ENCODE assay signal across 15 cellular contexts in the genomic region with DNA sequence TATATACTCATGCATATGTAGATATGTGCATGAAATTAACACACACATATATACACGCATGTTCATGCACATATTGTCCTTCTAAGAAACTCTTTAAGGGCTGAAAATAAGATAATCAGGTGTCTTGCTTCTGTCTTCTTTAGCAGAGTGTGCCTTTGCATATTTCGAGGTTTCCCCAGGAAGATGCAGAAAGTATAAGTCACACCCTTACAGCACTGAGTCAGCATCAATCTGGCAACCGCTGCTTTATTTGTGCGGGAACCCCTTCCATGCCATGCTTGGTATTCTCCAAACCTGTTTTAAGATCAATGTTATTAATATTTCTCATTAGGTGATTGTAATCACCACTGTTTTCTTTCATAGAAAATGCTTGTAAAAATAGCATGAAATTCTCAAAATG.
DNase-seq lines count a peak whose midpoint lies in the region; ATAC-seq and TF ChIP-seq lines count a peak whose summit lies in the region.
"Had no signal": no experiment of that assay in that cellular context is flagged by ENCODE, and none has a peak within 500 bp of the region (broad histone marks: within the 10 kb centered on the region; RNA-seq: fewer than 3 reads in every experiment).

No MANE protein-coding gene starts in this region.

- 81% methylated on average over 4 of the region's 4 CpGs for WGBS in smooth muscle cell (ENCODE audit: low lambda C conversion rate)
- 91 to 92% (median 92%) methylated on average over 4 of the region's 4 CpGs for WGBS in psoas muscle, 3 donors

- no peak overlapping the region for H3K9ac ChIP-seq in smooth muscle cell (ENCODE audit: low read depth)
- H3K9ac ChIP-seq: BLaER1 treated with 17β-estradiol and CSF1 and Interleukin-3, amounts not matched to agents 10 nM and 100 nM had no signal

- no peaks in the 10 kb centered on the region for H4K20me1 ChIP-seq in smooth muscle cell (ENCODE audit: low read depth)
- H4K20me1 ChIP-seq: BLaER1 treated with 17β-estradiol and CSF1 and Interleukin-3, amounts not matched to agents 10 nM and 100 nM had no signal

- H3K9me3 ChIP-seq in smooth muscle cell (replicated peaks; ENCODE audit: low read depth) (no peaks in the 10 kb centered on the region), psoas muscle (no peaks in the 10 kb centered on the region)
- H3K9me3 ChIP-seq: BLaER1 treated with 17β-estradiol and CSF1 and Interleukin-3, amounts not matched to agents 10 nM and 100 nM had no signal

- intact Hi-C loops in psoas muscle (cut with DNase I) = no loop called here

- no peaks in the 10 kb centered on the region for H3K27me3 ChIP-seq in smooth muscle cell (ENCODE audit: low read depth)
- no peaks in the 10 kb centered on the region for H3K27me3 ChIP-seq in psoas muscle (ENCODE audit: insufficient read depth in 3 of 3, low read length in 2 of 3)
- H3K27me3 ChIP-seq: BLaER1 treated with 17β-estradiol and CSF1 and Interleukin-3, amounts not matched to agents 10 nM and 100 nM had no signal

- no peak overlapping the region for H3K4me2 ChIP-seq in smooth muscle cell
- H3K4me2 ChIP-seq: BLaER1 treated with 17β-estradiol and CSF1 and Interleukin-3, amounts not matched to agents 10 nM and 100 nM; GM23338 had no signal

- no peaks in the 10 kb centered on the region for H3K36me3 ChIP-seq in smooth muscle cell (ENCODE audit: low read depth)
- no peaks in the 10 kb centered on the region for H3K36me3 ChIP-seq in psoas muscle (ENCODE audit: insufficient read depth in 1 of 2, low read depth in 1 of 2)
- H3K36me3 ChIP-seq: BLaER1 treated with 17β-estradiol and CSF1 and Interleukin-3, amounts not matched to agents 10 nM and 100 nM had no signal

- H3K27ac ChIP-seq in smooth muscle cell (ENCODE audit: low read depth) (no peak overlapping the region), psoas muscle (no peak overlapping the region)
- H3K27ac ChIP-seq: BLaER1 treated with 17β-estradiol and CSF1 and Interleukin-3, amounts not matched to agents 10 nM and 100 nM had no signal

- H3F3A ChIP-seq in smooth muscle cell (ENCODE audit: low read depth) = no peaks in the 10 kb centered on the region

- TF ChIP-seq CTCF in fibroblast of mammary gland (conservative IDR thresholded peaks at IDR 0.05; ENCODE audit: control insufficient read depth, insufficient read depth, low read depth, low read length) (no peak), smooth muscle cell (IDR thresholded peaks at IDR 0.05; ENCODE audit: borderline replicate concordance, insufficient read depth, poor library complexity, severe bottlenecking) (no peak), psoas muscle (IDR thresholded peaks at IDR 0.05) (no peak)

- no peak overlapping the region for H3K4me3 ChIP-seq in fibroblast of mammary gland (ENCODE audit: control insufficient read depth, low read depth, low read length)
- H3K4me3 ChIP-seq in smooth muscle cell = no peak overlapping the region
- H3K4me3 ChIP-seq in psoas muscle = no peak overlapping the region
- H3K4me3 ChIP-seq: BLaER1 treated with 17β-estradiol and CSF1 and Interleukin-3, amounts not matched to agents 10 nM and 100 nM; GM23338 had no signal

- H3K4me1 ChIP-seq in smooth muscle cell (ENCODE audit: low read depth) (no peaks in the 10 kb centered on the region), psoas muscle (no peaks in the 10 kb centered on the region)
- H3K4me1 ChIP-seq: BLaER1 treated with 17β-estradiol and CSF1 and Interleukin-3, amounts not matched to agents 10 nM and 100 nM had no signal

- peak; percentile 6 for DNase-seq in EL
- peak; percentile 51 for DNase-seq in M059J (ENCODE audit: low read depth)
- peak; percentile 3 for DNase-seq in RKO (ENCODE audit: low spot score)
- DNase-seq in fibroblast of mammary gland (ENCODE audit: low read depth) = peak; percentile 2
- DNase-seq in smooth muscle cell (lab: John Stamatoyannopoulos, UW; ENCODE audit: unreplicated experiment) = no peak
- no peak for DNase-seq in psoas muscle
- DNase-seq: Calu3; CD8-positive, alpha-beta T cell; DMS79 treated with DMSO at 0.1 percent for 48 hours; H7; HFFc6 had no signal

- no peak overlapping the region for H2AFZ ChIP-seq in smooth muscle cell (ENCODE audit: low read depth)
- H2AFZ ChIP-seq: GM23338 had no signal

- no peaks in the 10 kb centered on the region for H3K79me2 ChIP-seq in smooth muscle cell (ENCODE audit: low read depth)

- ATAC-seq in HG02642 (IDR thresholded peaks at IDR 0.05; ENCODE audit: poor library complexity, unreplicated experiment) (no peak), psoas muscle (no peak)
- ATAC-seq: CD8-positive, alpha-beta T cell; GM23338; HCT116 had no signal

Comparison
In these comparisons a context has a peak if more than half of its experiments do, and no peak if none do; other contexts are left out.
1. DNase-seq: peak in EL (single experiment), M059J (single experiment), RKO (single experiment) and fibroblast of mammary gland (single experiment); none in smooth muscle cell (single experiment) and psoas muscle (0 of 2).